ENCODE assay signal across 23 cellular contexts in genomic region chr6:155123520-155123919, GRCh38.
"Had no signal": no experiment of that assay in that cellular context is flagged by ENCODE, and none has a peak within 500 bp of the region (broad histone marks: within the 10 kb centered on the region; RNA-seq: fewer than 3 reads in every experiment).

No MANE protein-coding gene starts in this region.

- H3K27ac ChIP-seq: ascending aorta, breast epithelium, thoracic aorta, vagina had no signal

- ATAC-seq: activated CD4-positive, alpha-beta T cell treated with anti-CD3 and anti-CD28 coated beads for 36 hours; left cardiac atrium; left ventricle myocardium superior; right cardiac atrium; stimulated activated naive CD8-positive, alpha-beta T cell treated with anti-CD3 and anti-CD28 coated beads, Interleukin-15, Interleukin-2, amounts not matched to agents 100 U/mL and 50 U/mL, for 24 hours; T-helper 17 cell had no signal

- H3K27ac Mint-ChIP-seq: activated CD4-positive, alpha-beta T cell treated with anti-CD3 and anti-CD28 coated beads for 36 hours; activated naive CD4-positive, alpha-beta T cell treated with anti-CD3 and anti-CD28 coated beads for 36 hours; activated naive CD8-positive, alpha-beta T cell treated with anti-CD3 and anti-CD28 coated beads, Interleukin-2, amount 10 ng/mL, durations not matched to agents 7 days and 5 days; activated T-helper 1 cell treated with anti-CD3 and anti-CD28 coated beads, Interleukin-12 subunit alpha, Interleukin-12 subunit beta, Interleukin-2, Interleukin-4 antibody, amounts not matched to agents 30 ng/mL and 10 ng/mL and 1 ng/mL, durations not matched to agents 14 hours and 24 hours and 36 hours; T-helper 17 cell; type B pancreatic cell had no signal

- H3K4me1 ChIP-seq: ascending aorta, breast epithelium, vagina had no signal

- DNase-seq: activated CD4-positive, alpha-beta T cell treated with anti-CD3 and anti-CD28 coated beads for 36 hours; activated CD4-positive, alpha-beta T cell treated with anti-CD3 and anti-CD28 coated beads, Interleukin-2, amount 50 U/mL, for 4 hours; activated effector memory CD4-positive, alpha-beta T cell treated with anti-CD3 and anti-CD28 coated beads, Interleukin-2, amount 50 U/mL, for 16 hours; activated naive CD4-positive, alpha-beta T cell treated with anti-CD3 and anti-CD28 coated beads for 36 hours; activated naive CD8-positive, alpha-beta T cell treated with anti-CD3 and anti-CD28 coated beads, Interleukin-2, amount 10 ng/mL, durations not matched to agents 7 days and 5 days; central memory CD4-positive, alpha-beta T cell; dermis blood vessel endothelial cell; effector CD8-positive, alpha-beta T cell; left cardiac atrium; left ventricle myocardium superior; naive B cell; posterior cingulate gyrus; right cardiac atrium; stimulated activated CD4-positive, alpha-beta T cell treated with anti-CD3 and anti-CD28 coated beads, Interleukin-2, amount 100 ng/mL, for 48 hours; stimulated activated naive CD8-positive, alpha-beta T cell treated with anti-CD3 and anti-CD28 coated beads, Interleukin-15, Interleukin-2, amounts not matched to agents 100 U/mL and 50 U/mL, for 24 hours; T-helper 17 cell; T1000 had no signal

- H3K27me3 Mint-ChIP-seq: activated CD4-positive, alpha-beta T cell treated with anti-CD3 and anti-CD28 coated beads for 36 hours had no signal

- H3K27me3 ChIP-seq: ascending aorta, breast epithelium, vagina had no signal

- H3K36me3 ChIP-seq: ascending aorta, breast epithelium, thoracic aorta, vagina had no signal

- H3K9me3 Mint-ChIP-seq: activated naive CD4-positive, alpha-beta T cell treated with anti-CD3 and anti-CD28 coated beads for 36 hours; activated naive CD8-positive, alpha-beta T cell treated with anti-CD3 and anti-CD28 coated beads, Interleukin-2, amount 10 ng/mL, durations not matched to agents 7 days and 5 days; activated T-helper 1 cell treated with anti-CD3 and anti-CD28 coated beads, Interleukin-12 subunit alpha, Interleukin-12 subunit beta, Interleukin-2, Interleukin-4 antibody, amounts not matched to agents 30 ng/mL and 10 ng/mL and 1 ng/mL, durations not matched to agents 14 hours and 24 hours and 36 hours; naive B cell; type B pancreatic cell had no signal

- H3K36me3 Mint-ChIP-seq: activated naive CD8-positive, alpha-beta T cell treated with anti-CD3 and anti-CD28 coated beads, Interleukin-2, amount 10 ng/mL, durations not matched to agents 7 days and 5 days; naive B cell; type B pancreatic cell had no signal

- H3K4me3 Mint-ChIP-seq: activated CD4-positive, alpha-beta T cell treated with anti-CD3 and anti-CD28 coated beads for 36 hours; activated naive CD4-positive, alpha-beta T cell treated with anti-CD3 and anti-CD28 coated beads for 36 hours; activated naive CD8-positive, alpha-beta T cell treated with anti-CD3 and anti-CD28 coated beads, Interleukin-2, amount 10 ng/mL, durations not matched to agents 7 days and 5 days; activated T-helper 1 cell treated with anti-CD3 and anti-CD28 coated beads, Interleukin-12 subunit alpha, Interleukin-12 subunit beta, Interleukin-2, Interleukin-4 antibody, amounts not matched to agents 30 ng/mL and 10 ng/mL and 1 ng/mL, durations not matched to agents 14 hours and 24 hours and 36 hours; T-helper 17 cell; type B pancreatic cell had no signal

- H3K4me3 ChIP-seq: ascending aorta, breast epithelium, thoracic aorta, vagina had no signal

- H3K9me3 ChIP-seq: ascending aorta, breast epithelium, thoracic aorta, vagina had no signal
